Comparison of ENCODE assay signal across 24 cellular contexts in genomic region chr2:73894475-73894850, GRCh38. TPM values are rescaled to one million over a fixed set of nuclear protein-coding genes. Genes with fewer than 3 reads are reported as not detected.
A peak's percentile ranks its signal among the peaks of the same experiment; 100 is the strongest.
DNase-seq lines count a peak whose midpoint lies in the region; ATAC-seq and TF ChIP-seq lines count a peak whose summit lies in the region.
"Had no signal": no experiment of that assay in that cellular context is flagged by ENCODE, and none has a peak within 500 bp of the region (broad histone marks: within the 10 kb centered on the region; RNA-seq: fewer than 3 reads in every experiment).

No MANE protein-coding gene starts in this region.

- H3K36me3 ChIP-seq in ovary (no peaks in the 10 kb centered on the region), aorta (ENCODE audit: control insufficient read depth in 1 of 2, insufficient read depth in 2 of 2, low read length in 1 of 2) (no peaks in the 10 kb centered on the region)
- H3K36me3 ChIP-seq: heart left ventricle, pancreas had no signal

- POLR2A ChIA-PET in activated naive CD8-positive, alpha-beta T cell treated with anti-CD3 and anti-CD28 coated beads, Interleukin-2, amount 10 ng/mL, durations not matched to agents 7 days and 5 days (lab: Charles Lee) = interaction anchor here (0.5 to 0.9 kb wide), 2 partner anchors 284 to 335 kb away, joined by 3 read pairs; partner anchors contain the start of gene MOB1A

- ATAC-seq in activated naive CD8-positive, alpha-beta T cell treated with anti-CD3 and anti-CD28 coated beads, Interleukin-2, amount 10 ng/mL, durations not matched to agents 7 days and 5 days (ENCODE audit: low read depth) = no peak
- ATAC-seq in aorta (ENCODE audit: low FRiP score) (no peak), HG02623 (IDR thresholded peaks at IDR 0.05; ENCODE audit: unreplicated experiment) (no peak)
- ATAC-seq: CD8-positive, alpha-beta T cell; heart left ventricle; left ventricle myocardium superior; pancreas; PC-3; stimulated activated naive CD8-positive, alpha-beta T cell treated with anti-CD3 and anti-CD28 coated beads, Interleukin-15, amount 100 ng/mL, for 72 hours had no signal

- peaks cover 43% of the 10 kb centered on the region for H3K4me1 Mint-ChIP-seq in activated naive CD8-positive, alpha-beta T cell treated with anti-CD3 and anti-CD28 coated beads, Interleukin-2, amount 10 ng/mL, durations not matched to agents 7 days and 5 days
- peaks cover 32% of the 10 kb centered on the region for H3K4me1 Mint-ChIP-seq in activated naive CD8-positive, alpha-beta T cell treated with anti-CD3 and anti-CD28 coated beads for 36 hours
- H3K4me1 Mint-ChIP-seq in endothelial cell (ENCODE audit: unreplicated experiment) = no peaks in the 10 kb centered on the region

- H3K27ac ChIP-seq in ovary (no peak overlapping the region), aorta (ENCODE audit: low read depth in 1 of 2, low read length in 2 of 2) (peak overlapping the region; percentile 96 to 100)
- H3K27ac ChIP-seq: pancreas had no signal

- no peaks in the 10 kb centered on the region for H3K9me3 Mint-ChIP-seq in activated naive CD8-positive, alpha-beta T cell treated with anti-CD3 and anti-CD28 coated beads, Interleukin-2, amount 10 ng/mL, durations not matched to agents 7 days and 5 days
- H3K9me3 Mint-ChIP-seq in activated naive CD8-positive, alpha-beta T cell treated with anti-CD3 and anti-CD28 coated beads for 36 hours = no peaks in the 10 kb centered on the region
- H3K9me3 Mint-ChIP-seq in endothelial cell (ENCODE audit: unreplicated experiment) = no peaks in the 10 kb centered on the region
- H3K9me3 Mint-ChIP-seq: CD8-positive, alpha-beta T cell; central memory CD8-positive, alpha-beta T cell; stimulated activated naive CD8-positive, alpha-beta T cell treated with anti-CD3 and anti-CD28 coated beads, Interleukin-15, amount 100 ng/mL, for 72 hours had no signal

- H3K27me3 Mint-ChIP-seq in activated naive CD8-positive, alpha-beta T cell treated with anti-CD3 and anti-CD28 coated beads, Interleukin-2, amount 10 ng/mL, durations not matched to agents 7 days and 5 days = no peaks in the 10 kb centered on the region
- H3K27me3 Mint-ChIP-seq in activated naive CD8-positive, alpha-beta T cell treated with anti-CD3 and anti-CD28 coated beads for 36 hours = no peaks in the 10 kb centered on the region
- H3K27me3 Mint-ChIP-seq in endothelial cell (ENCODE audit: unreplicated experiment) = peaks cover 6% of the 10 kb centered on the region
- H3K27me3 Mint-ChIP-seq: central memory CD8-positive, alpha-beta T cell; stimulated activated naive CD8-positive, alpha-beta T cell treated with anti-CD3 and anti-CD28 coated beads, Interleukin-15, amount 100 ng/mL, for 72 hours had no signal

- 73 to 79% (median 77%) methylated on average over 2 of the region's 2 CpGs for WGBS in ovary, 3 donors
- WGBS in aorta, 2 donors = 60 to 67% methylated on average over 2 of the region's 2 CpGs

- H3K27me3 ChIP-seq in ovary (no peaks in the 10 kb centered on the region), aorta (ENCODE audit: control insufficient read depth in 1 of 2, insufficient read depth in 2 of 2, low read length in 1 of 2) (no peaks in the 10 kb centered on the region)
- H3K27me3 ChIP-seq: pancreas had no signal

- intact Hi-C loops in ovary (cut with DNase I) = no loop called here
- intact Hi-C loops in aorta (cut with DNase I) = no loop called here

- no peak for DNase-seq in activated naive CD8-positive, alpha-beta T cell treated with anti-CD3 and anti-CD28 coated beads, Interleukin-2, amount 10 ng/mL, durations not matched to agents 7 days and 5 days
- DNase-seq in activated naive CD8-positive, alpha-beta T cell treated with anti-CD3 and anti-CD28 coated beads for 36 hours = no peak
- DNase-seq in endothelial cell (ENCODE audit: low spot score) (no peak), ovary (no peak), aorta (no peak), glomerular visceral epithelial cell (ENCODE audit: extremely low spot score) (no peak)
- no peak for DNase-seq in stimulated activated CD4-positive, alpha-beta T cell treated with anti-CD3 and anti-CD28 coated beads, Interleukin-4, amount 100 ng/mL, for 24 hours
- DNase-seq: activated effector memory CD4-positive, alpha-beta T cell treated with anti-CD3 and anti-CD28 coated beads, Interleukin-2, amount 50 U/mL, for 16 hours; amygdala; CD8-positive, alpha-beta T cell; DND-41; effector CD8-positive, alpha-beta T cell; heart left ventricle; KBM-7; left ventricle myocardium superior; NCI-H1930; NCI-H345; PC-3; stimulated activated CD4-positive, alpha-beta T cell treated with anti-CD3 and anti-CD28 coated beads, Interleukin-2, amount 100 ng/mL, for 24 hours; stimulated activated naive CD8-positive, alpha-beta T cell treated with anti-CD3 and anti-CD28 coated beads, Interleukin-15, amount 100 ng/mL, for 72 hours had no signal

- H3K9me3 ChIP-seq in ovary (no peaks in the 10 kb centered on the region), aorta (ENCODE audit: control insufficient read depth, low read length) (no peaks in the 10 kb centered on the region)
- H3K9me3 ChIP-seq: heart left ventricle, pancreas had no signal

- H3K36me3 Mint-ChIP-seq in activated naive CD8-positive, alpha-beta T cell treated with anti-CD3 and anti-CD28 coated beads, Interleukin-2, amount 10 ng/mL, durations not matched to agents 7 days and 5 days = no peaks in the 10 kb centered on the region
- no peaks in the 10 kb centered on the region for H3K36me3 Mint-ChIP-seq in activated naive CD8-positive, alpha-beta T cell treated with anti-CD3 and anti-CD28 coated beads for 36 hours
- no peaks in the 10 kb centered on the region for H3K36me3 Mint-ChIP-seq in endothelial cell (ENCODE audit: low read depth, unreplicated experiment)
- H3K36me3 Mint-ChIP-seq: CD8-positive, alpha-beta T cell had no signal

- H3K4me3 ChIP-seq in ovary (peak overlapping the region; percentile 43), aorta (ENCODE audit: low read length in 2 of 2) (peak overlapping the region; percentile 33 to 55)
- H3K4me3 ChIP-seq: heart left ventricle, pancreas had no signal

- TF ChIP-seq EP300 in ovary (IDR thresholded peaks at IDR 0.05) = no peak

- peaks cover 4% of the 10 kb centered on the region for H3K4me1 ChIP-seq in ovary (ENCODE audit: insufficient read depth)
- H3K4me1 ChIP-seq in aorta (ENCODE audit: control insufficient read depth in 1 of 2, insufficient read depth in 2 of 2, low read length in 2 of 2) = no peaks in the 10 kb centered on the region
- H3K4me1 ChIP-seq: pancreas had no signal

- TF ChIP-seq POLR2A in ovary (IDR thresholded peaks at IDR 0.05) = no peak

- peak overlapping the region; percentile 7 for H3K4me3 Mint-ChIP-seq in activated naive CD8-positive, alpha-beta T cell treated with anti-CD3 and anti-CD28 coated beads, Interleukin-2, amount 10 ng/mL, durations not matched to agents 7 days and 5 days
- no peak overlapping the region for H3K4me3 Mint-ChIP-seq in activated naive CD8-positive, alpha-beta T cell treated with anti-CD3 and anti-CD28 coated beads for 36 hours
- H3K4me3 Mint-ChIP-seq in endothelial cell (ENCODE audit: unreplicated experiment) = no peak overlapping the region
- H3K4me3 Mint-ChIP-seq: CD8-positive, alpha-beta T cell; central memory CD8-positive, alpha-beta T cell had no signal

- H3K27ac Mint-ChIP-seq in activated naive CD8-positive, alpha-beta T cell treated with anti-CD3 and anti-CD28 coated beads, Interleukin-2, amount 10 ng/mL, durations not matched to agents 7 days and 5 days = peak overlapping the region; percentile 68
- H3K27ac Mint-ChIP-seq in activated naive CD8-positive, alpha-beta T cell treated with anti-CD3 and anti-CD28 coated beads for 36 hours = no peak overlapping the region
- H3K27ac Mint-ChIP-seq in endothelial cell (ENCODE audit: unreplicated experiment) = peak overlapping the region; percentile 68
- H3K27ac Mint-ChIP-seq: CD8-positive, alpha-beta T cell had no signal

- TF ChIP-seq CTCF in endothelial cell (IDR thresholded peaks at IDR 0.05; ENCODE audit: unreplicated experiment) = no peak
- TF ChIP-seq CTCF in ovary (IDR thresholded peaks at IDR 0.05) = no peak

RNA-seq across cellular contexts. Expression of gene ACTG2, which starts 1.7 kb away (rescaled TPM):
- total RNA-seq in activated naive CD8-positive, alpha-beta T cell treated with anti-CD3 and anti-CD28 coated beads, Interleukin-2, amount 10 ng/mL, durations not matched to agents 7 days and 5 days = under 1 TPM; 0.22 to 0.43 TPM
- under 1 TPM; 0.12 to 0.27 TPM for total RNA-seq in activated naive CD8-positive, alpha-beta T cell treated with anti-CD3 and anti-CD28 coated beads for 36 hours
- total RNA-seq in endothelial cell (ENCODE audit: unreplicated experiment) = 8.3 TPM
- total RNA-seq in ovary = 100 to 1,000 TPM in 1 of 7 donors, 10 to 100 TPM in 4, 1 to 10 TPM in 2; 3.8 to 558 (median 42.6) TPM
- polyA plus RNA-seq in ovary = 100 to 1,000 TPM in 1 of 2 donors, 10 to 100 TPM in 1; 66.5 to 478 TPM
- 1,000 to 10,000 TPM in 1 of 2 donors, 100 to 1,000 TPM in 1; 416 to 1,843 TPM for total RNA-seq in aorta
- 100 to 1,000 TPM; 119 to 301 TPM for polyA plus RNA-seq in aorta
- total RNA-seq: CD8-positive, alpha-beta T cell; myocyte had no signal

RNA-seq across cellular contexts. Expression of gene DGUOK, which starts 32.2 kb away (rescaled TPM):
- 10 to 100 TPM; 71.6 to 77.7 TPM for total RNA-seq in activated naive CD8-positive, alpha-beta T cell treated with anti-CD3 and anti-CD28 coated beads, Interleukin-2, amount 10 ng/mL, durations not matched to agents 7 days and 5 days
- 10 to 100 TPM; 96.8 to 97.1 TPM for total RNA-seq in activated naive CD8-positive, alpha-beta T cell treated with anti-CD3 and anti-CD28 coated beads for 36 hours
- total RNA-seq in endothelial cell (ENCODE audit: unreplicated experiment) = 68.3 TPM
- 10 to 100 TPM; 45.8 to 66.2 (median 52.4) TPM for total RNA-seq in ovary
- polyA plus RNA-seq in ovary = 10 to 100 TPM; 70.7 to 84.1 TPM
- 10 to 100 TPM; 47.5 to 49.8 TPM for total RNA-seq in aorta
- 10 to 100 TPM; 85.5 to 86.7 TPM for polyA plus RNA-seq in aorta

Comparison
In these comparisons a context has a peak if more than half of its experiments do, and no peak if none do; other contexts are left out.
1. H3K27ac ChIP-seq: peak in aorta (2 of 2); none in ovary (0 of 2).